17 cellular contexts compared by ENCODE assay signal in genomic region chr7:106447318-106447847, GRCh38.
DNase-seq lines count a peak whose midpoint lies in the region; ATAC-seq and TF ChIP-seq lines count a peak whose summit lies in the region.
"Had no signal": no experiment of that assay in that cellular context is flagged by ENCODE, and none has a peak within 500 bp of the region (broad histone marks: within the 10 kb centered on the region; RNA-seq: fewer than 3 reads in every experiment).

No MANE protein-coding gene starts in this region.

- H2AFZ ChIP-seq in PC-9 = no peak overlapping the region
- H2AFZ ChIP-seq: GM23248 had no signal

- BruUV-seq in PC-9 (replicated peaks; lab: Mats Ljungman, UMichigan) = no TSS peak

- TF ChIP-seq CTCF in PC-9 (conservative IDR thresholded peaks at IDR 0.05) (no peak), nephron progenitor cell (IDR thresholded peaks at IDR 0.05) (no peak)

- H3K9me3 ChIP-seq in PC-9 (ENCODE audit: insufficient read depth, low read depth) = peaks cover 42% of the 10 kb centered on the region
- H3K9me3 ChIP-seq: BE2C, HAP-1 had no signal

- H3K4me1 ChIP-seq in PC-9 (replicated peaks; ENCODE audit: insufficient read depth) = peaks cover 35% of the 10 kb centered on the region
- H3K4me1 ChIP-seq: BE2C, HAP-1 had no signal

- H3K79me2 ChIP-seq in PC-9 (ENCODE audit: low read depth) = no peaks in the 10 kb centered on the region

- POLR2A ChIA-PET in PC-9 (lab: Charles Lee; ENCODE audit: unreplicated experiment) = no interaction called here

- no peaks in the 10 kb centered on the region for H3K27me3 ChIP-seq in PC-9 (ENCODE audit: insufficient read depth, low read depth)
- H3K27me3 ChIP-seq: BE2C had no signal

- no peaks in the 10 kb centered on the region for H3K27me3 Mint-ChIP-seq in nephron progenitor cell (ENCODE audit: low read depth, poor library complexity)

- no peak overlapping the region for H3K4me3 Mint-ChIP-seq in nephron progenitor cell
- H3K4me3 Mint-ChIP-seq: CD4-positive, CD25-positive, alpha-beta regulatory T cell; CD8-positive, alpha-beta memory T cell; IgD-negative memory B cell had no signal

- ATAC-seq in left ventricle myocardium superior (peak; percentile 58), left cardiac atrium (no peak), GM21737 (IDR thresholded peaks at IDR 0.05; ENCODE audit: unreplicated experiment) (no peak)
- ATAC-seq: HepG2 had no signal

- no peak overlapping the region for H3K4me2 ChIP-seq in PC-9

- CTCF ChIA-PET in PC-9 (lab: Charles Lee) = no interaction called here

- H3K27ac Mint-ChIP-seq in nephron progenitor cell = peak overlapping the region; percentile 10
- H3K27ac Mint-ChIP-seq: CD4-positive, CD25-positive, alpha-beta regulatory T cell; CD8-positive, alpha-beta memory T cell; IgD-negative memory B cell had no signal

- peaks cover 12% of the 10 kb centered on the region; the same call in 1 of the 2 replicates for H3K36me3 ChIP-seq in PC-9 (ENCODE audit: low read depth)
- H3K36me3 ChIP-seq: BE2C, HAP-1 had no signal

- H3K4me1 Mint-ChIP-seq in nephron progenitor cell = no peaks in the 10 kb centered on the region
- H3K4me1 Mint-ChIP-seq: CD4-positive, CD25-positive, alpha-beta regulatory T cell; CD8-positive, alpha-beta memory T cell; IgD-negative memory B cell had no signal

- no peaks in the 10 kb centered on the region for H4K20me1 ChIP-seq in PC-9 (ENCODE audit: insufficient read depth)

- peaks cover 22% of the 10 kb centered on the region; the same call in 1 of the 2 replicates for H3F3A ChIP-seq in PC-9 (ENCODE audit: insufficient read depth, low read depth)

- no peak overlapping the region for H3K4me3 ChIP-seq in PC-9
- H3K4me3 ChIP-seq: GM23248, HAP-1 had no signal

- H3K9me3 Mint-ChIP-seq in nephron progenitor cell = peaks cover 24% of the 10 kb centered on the region

- H3K27ac ChIP-seq in PC-9 = peak overlapping the region; percentile 95
- H3K27ac ChIP-seq: GM23248 had no signal

- no peaks in the 10 kb centered on the region for H3K36me3 Mint-ChIP-seq in nephron progenitor cell (ENCODE audit: low read depth)
- H3K36me3 Mint-ChIP-seq: CD4-positive, CD25-positive, alpha-beta regulatory T cell; CD8-positive, alpha-beta memory T cell had no signal

- intact Hi-C loops in left ventricle myocardium superior (cut with micrococcal nuclease) = no loop called here
- intact Hi-C loops in left cardiac atrium (cut with DNase I) = no loop called here
- intact Hi-C loops in PC-9 (cut with micrococcal nuclease; ENCODE audit: unreplicated experiment) = no loop called here

- no peaks in the 10 kb centered on the region for H3K9me2 ChIP-seq in PC-9 (ENCODE audit: insufficient read depth)

- DNase-seq in left ventricle myocardium superior = no peak
- no peak for DNase-seq in left cardiac atrium
- DNase-seq in PC-9 = no peak
- no peak for DNase-seq in nephron progenitor cell
- DNase-seq in hepatic stellate cell (ENCODE audit: low spot score) = no peak
- no peak for DNase-seq in putamen (ENCODE audit: low spot score)
- DNase-seq: ACHN; BE2C; C1 segment of cervical spinal cord; CD4-positive, CD25-positive, alpha-beta regulatory T cell; CD8-positive, alpha-beta memory T cell; COR-L47; GM23248 had no signal
